In the genomic region with DNA sequence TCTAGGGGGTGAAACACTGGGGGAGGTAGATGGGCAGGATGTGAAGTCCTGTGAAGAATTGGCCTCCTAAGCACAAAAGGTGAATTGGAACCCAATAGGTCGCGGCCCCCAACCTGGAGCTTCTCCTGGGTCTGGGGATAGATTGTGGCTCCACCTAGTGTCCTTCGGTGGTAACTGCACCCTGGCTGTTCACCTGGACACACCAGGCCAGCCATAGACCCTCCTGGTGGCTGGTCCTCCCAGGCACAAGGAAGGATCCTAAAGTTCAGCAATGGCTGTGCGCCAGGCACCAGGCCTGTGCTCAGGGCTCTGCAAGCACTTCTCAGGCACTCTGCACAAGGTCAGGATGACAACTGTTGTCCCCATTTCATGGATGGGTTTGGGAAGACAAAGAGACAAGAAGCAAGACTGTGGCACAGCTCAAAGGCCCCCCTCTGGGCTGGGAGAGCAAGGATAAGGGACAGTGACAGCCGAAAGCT, we compare ENCODE assay signal across 1 cellular context.
A peak's percentile ranks its signal among the peaks of the same experiment; 100 is the strongest.
TF ChIP-seq lines count a peak whose summit lies in the region.

No MANE protein-coding gene starts in this region.

TF ChIP-seq in HepG2, 621 proteins besides CTCF, POLR2A, EP300 and RAD21 (continued from another document):
- TF ChIP-seq HNRNPL (IDR thresholded peaks at IDR 0.05; ENCODE audit: low read depth, low read length) (0 out of 2 replicates have a peak, but pooled peaks have one; percentile 17), ATF1 (CRISPR knock-in tag; IDR thresholded peaks at IDR 0.05) (no peak), ZFX (CRISPR knock-in tag; IDR thresholded peaks at IDR 0.05; ENCODE audit: low read depth) (0 out of 2 replicates have a peak, but pooled peaks have one; percentile 41), NCOA1 (CRISPR knock-in tag; IDR thresholded peaks at IDR 0.05) (no peak), THYN1 (CRISPR knock-in tag; IDR thresholded peaks at IDR 0.05; ENCODE audit: borderline replicate concordance, low read depth) (no peak), MED13 (CRISPR knock-in tag; IDR thresholded peaks at IDR 0.05) (no peak), KMT2B (CRISPR knock-in tag; IDR thresholded peaks at IDR 0.05) (0 out of 2 replicates have a peak, but pooled peaks have one; percentile 32), ZNF607 (CRISPR knock-in tag; IDR thresholded peaks at IDR 0.05; ENCODE audit: borderline replicate concordance) (no peak), SMC3 (IDR thresholded peaks at IDR 0.05; ENCODE audit: low read length) (peak; percentile 53; the same call in 1 of the 2 replicates)
- TF ChIP-seq, protein P1, sequence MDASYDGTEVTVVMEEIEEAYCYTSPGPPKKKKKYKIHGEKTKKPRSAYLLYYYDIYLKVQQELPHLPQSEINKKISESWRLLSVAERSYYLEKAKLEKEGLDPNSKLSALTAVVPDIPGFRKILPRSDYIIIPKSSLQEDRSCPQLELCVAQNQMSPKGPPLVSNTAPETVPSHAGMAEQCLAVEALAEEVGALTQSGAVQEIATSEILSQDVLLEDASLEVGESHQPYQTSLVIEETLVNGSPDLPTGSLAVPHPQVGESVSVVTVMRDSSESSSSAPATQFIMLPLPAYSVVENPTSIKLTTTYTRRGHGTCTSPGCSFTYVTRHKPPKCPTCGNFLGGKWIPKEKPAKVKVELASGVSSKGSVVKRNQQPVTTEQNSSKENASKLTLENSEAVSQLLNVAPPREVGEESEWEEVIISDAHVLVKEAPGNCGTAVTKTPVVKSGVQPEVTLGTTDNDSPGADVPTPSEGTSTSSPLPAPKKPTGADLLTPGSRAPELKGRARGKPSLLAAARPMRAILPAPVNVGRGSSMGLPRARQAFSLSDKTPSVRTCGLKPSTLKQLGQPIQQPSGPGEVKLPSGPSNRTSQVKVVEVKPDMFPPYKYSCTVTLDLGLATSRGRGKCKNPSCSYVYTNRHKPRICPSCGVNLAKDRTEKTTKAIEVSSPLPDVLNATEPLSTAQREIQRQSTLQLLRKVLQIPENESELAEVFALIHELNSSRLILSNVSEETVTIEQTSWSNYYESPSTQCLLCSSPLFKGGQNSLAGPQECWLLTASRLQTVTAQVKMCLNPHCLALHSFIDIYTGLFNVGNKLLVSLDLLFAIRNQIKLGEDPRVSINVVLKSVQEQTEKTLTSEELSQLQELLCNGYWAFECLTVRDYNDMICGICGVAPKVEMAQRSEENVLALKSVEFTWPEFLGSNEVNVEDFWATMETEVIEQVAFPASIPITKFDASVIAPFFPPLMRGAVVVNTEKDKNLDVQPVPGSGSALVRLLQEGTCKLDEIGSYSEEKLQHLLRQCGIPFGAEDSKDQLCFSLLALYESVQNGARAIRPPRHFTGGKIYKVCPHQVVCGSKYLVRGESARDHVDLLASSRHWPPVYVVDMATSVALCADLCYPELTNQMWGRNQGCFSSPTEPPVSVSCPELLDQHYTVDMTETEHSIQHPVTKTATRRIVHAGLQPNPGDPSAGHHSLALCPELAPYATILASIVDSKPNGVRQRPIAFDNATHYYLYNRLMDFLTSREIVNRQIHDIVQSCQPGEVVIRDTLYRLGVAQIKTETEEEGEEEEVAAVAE (CRISPR knock-in tag; IDR thresholded peaks at IDR 0.05; ENCODE audit: borderline replicate concordance), result no peak
- TF ChIP-seq, protein P2, sequence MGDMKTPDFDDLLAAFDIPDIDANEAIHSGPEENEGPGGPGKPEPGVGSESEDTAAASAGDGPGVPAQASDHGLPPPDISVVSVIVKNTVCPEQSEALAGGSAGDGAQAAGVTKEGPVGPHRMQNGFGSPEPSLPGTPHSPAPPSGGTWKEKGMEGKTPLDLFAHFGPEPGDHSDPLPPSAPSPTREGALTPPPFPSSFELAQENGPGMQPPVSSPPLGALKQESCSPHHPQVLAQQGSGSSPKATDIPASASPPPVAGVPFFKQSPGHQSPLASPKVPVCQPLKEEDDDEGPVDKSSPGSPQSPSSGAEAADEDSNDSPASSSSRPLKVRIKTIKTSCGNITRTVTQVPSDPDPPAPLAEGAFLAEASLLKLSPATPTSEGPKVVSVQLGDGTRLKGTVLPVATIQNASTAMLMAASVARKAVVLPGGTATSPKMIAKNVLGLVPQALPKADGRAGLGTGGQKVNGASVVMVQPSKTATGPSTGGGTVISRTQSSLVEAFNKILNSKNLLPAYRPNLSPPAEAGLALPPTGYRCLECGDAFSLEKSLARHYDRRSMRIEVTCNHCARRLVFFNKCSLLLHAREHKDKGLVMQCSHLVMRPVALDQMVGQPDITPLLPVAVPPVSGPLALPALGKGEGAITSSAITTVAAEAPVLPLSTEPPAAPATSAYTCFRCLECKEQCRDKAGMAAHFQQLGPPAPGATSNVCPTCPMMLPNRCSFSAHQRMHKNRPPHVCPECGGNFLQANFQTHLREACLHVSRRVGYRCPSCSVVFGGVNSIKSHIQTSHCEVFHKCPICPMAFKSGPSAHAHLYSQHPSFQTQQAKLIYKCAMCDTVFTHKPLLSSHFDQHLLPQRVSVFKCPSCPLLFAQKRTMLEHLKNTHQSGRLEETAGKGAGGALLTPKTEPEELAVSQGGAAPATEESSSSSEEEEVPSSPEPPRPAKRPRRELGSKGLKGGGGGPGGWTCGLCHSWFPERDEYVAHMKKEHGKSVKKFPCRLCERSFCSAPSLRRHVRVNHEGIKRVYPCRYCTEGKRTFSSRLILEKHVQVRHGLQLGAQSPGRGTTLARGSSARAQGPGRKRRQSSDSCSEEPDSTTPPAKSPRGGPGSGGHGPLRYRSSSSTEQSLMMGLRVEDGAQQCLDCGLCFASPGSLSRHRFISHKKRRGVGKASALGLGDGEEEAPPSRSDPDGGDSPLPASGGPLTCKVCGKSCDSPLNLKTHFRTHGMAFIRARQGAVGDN (CRISPR knock-in tag; IDR thresholded peaks at IDR 0.05), result peak; percentile 34
